1 cellular context compared by ENCODE assay signal in the genomic region with DNA sequence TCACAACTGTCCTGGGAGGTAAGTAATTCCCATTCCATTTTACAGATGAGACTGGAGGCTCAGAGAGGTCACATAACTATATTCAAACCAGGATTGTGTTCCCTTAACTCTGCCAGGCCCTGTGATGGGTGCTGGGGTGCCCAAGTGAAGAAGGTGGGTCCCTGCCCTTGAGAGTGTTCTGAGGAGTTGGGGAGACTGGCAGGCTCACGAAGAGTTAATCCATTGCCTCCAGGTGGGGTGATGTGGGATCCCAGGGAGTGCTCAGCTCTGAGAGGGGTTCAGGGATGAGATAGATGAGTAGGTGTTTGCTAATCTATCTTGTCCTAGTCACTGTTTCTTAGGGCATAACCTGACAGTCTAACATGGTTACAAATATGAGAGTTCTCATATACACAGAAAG.
TF ChIP-seq lines count a peak whose summit lies in the region.

No MANE protein-coding gene starts in this region.

TF ChIP-seq in HepG2, 621 proteins besides CTCF, POLR2A, EP300 and RAD21:
- no peak for TF ChIP-seq SUZ12 (IDR thresholded peaks at IDR 0.05; ENCODE audit: low read depth, low read length)
- TF ChIP-seq ZNF652 (CRISPR knock-in tag; IDR thresholded peaks at IDR 0.05; ENCODE audit: borderline replicate concordance, low read depth), result peak; percentile 63
- TF ChIP-seq, protein P1, sequence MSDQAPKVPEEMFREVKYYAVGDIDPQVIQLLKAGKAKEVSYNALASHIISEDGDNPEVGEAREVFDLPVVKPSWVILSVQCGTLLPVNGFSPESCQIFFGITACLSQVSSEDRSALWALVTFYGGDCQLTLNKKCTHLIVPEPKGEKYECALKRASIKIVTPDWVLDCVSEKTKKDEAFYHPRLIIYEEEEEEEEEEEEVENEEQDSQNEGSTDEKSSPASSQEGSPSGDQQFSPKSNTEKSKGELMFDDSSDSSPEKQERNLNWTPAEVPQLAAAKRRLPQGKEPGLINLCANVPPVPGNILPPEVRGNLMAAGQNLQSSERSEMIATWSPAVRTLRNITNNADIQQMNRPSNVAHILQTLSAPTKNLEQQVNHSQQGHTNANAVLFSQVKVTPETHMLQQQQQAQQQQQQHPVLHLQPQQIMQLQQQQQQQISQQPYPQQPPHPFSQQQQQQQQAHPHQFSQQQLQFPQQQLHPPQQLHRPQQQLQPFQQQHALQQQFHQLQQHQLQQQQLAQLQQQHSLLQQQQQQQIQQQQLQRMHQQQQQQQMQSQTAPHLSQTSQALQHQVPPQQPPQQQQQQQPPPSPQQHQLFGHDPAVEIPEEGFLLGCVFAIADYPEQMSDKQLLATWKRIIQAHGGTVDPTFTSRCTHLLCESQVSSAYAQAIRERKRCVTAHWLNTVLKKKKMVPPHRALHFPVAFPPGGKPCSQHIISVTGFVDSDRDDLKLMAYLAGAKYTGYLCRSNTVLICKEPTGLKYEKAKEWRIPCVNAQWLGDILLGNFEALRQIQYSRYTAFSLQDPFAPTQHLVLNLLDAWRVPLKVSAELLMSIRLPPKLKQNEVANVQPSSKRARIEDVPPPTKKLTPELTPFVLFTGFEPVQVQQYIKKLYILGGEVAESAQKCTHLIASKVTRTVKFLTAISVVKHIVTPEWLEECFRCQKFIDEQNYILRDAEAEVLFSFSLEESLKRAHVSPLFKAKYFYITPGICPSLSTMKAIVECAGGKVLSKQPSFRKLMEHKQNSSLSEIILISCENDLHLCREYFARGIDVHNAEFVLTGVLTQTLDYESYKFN (CRISPR knock-in tag; conservative IDR thresholded peaks at IDR 0.05), result no peak
